Comparison of ENCODE assay signal across 1 cellular context in the genomic region with DNA sequence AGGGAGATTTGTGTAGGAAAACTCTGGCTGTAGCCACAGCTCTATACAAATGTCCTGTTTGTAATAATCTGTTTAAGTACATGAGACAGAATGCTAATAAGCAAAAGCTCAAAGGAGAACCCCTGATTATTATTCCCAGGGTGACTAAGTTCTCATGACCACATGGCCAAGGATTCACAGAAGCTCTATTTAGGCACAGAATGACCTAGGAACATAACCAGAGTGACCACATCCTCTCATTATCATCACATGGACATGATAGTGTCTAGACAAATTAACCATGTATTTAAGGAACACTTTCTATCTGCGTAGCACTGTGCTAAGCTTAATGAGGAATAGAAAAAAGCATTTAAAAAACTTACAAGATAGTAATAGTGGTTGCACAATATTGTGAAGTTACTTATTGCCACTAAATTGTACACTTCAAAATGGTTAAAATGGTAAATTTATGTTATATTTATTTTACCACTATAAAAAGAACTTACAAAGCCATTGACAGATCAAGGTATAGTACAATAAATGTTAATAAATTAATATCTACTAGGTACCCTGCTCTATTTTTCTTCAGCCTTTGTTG.
TF ChIP-seq lines count a peak whose summit lies in the region.

No MANE protein-coding gene starts in this region.

TF ChIP-seq in IMR-90, 13 proteins besides CTCF, POLR2A, EP300 and RAD21:
- TF ChIP-seq CHD1 (IDR thresholded peaks at IDR 0.05; ENCODE audit: low read depth, low read length) (no peak), BHLHE40 (IDR thresholded peaks at IDR 0.05; ENCODE audit: low read depth, low read length) (no peak), CEBPB (IDR thresholded peaks at IDR 0.05; ENCODE audit: low read depth, low read length) (peak; percentile 25; the same call in 1 of the 2 replicates), MAFK (IDR thresholded peaks at IDR 0.05; ENCODE audit: low read depth, low read length) (no peak)
